ENCODE assay signal across 27 cellular contexts in the genomic region with DNA sequence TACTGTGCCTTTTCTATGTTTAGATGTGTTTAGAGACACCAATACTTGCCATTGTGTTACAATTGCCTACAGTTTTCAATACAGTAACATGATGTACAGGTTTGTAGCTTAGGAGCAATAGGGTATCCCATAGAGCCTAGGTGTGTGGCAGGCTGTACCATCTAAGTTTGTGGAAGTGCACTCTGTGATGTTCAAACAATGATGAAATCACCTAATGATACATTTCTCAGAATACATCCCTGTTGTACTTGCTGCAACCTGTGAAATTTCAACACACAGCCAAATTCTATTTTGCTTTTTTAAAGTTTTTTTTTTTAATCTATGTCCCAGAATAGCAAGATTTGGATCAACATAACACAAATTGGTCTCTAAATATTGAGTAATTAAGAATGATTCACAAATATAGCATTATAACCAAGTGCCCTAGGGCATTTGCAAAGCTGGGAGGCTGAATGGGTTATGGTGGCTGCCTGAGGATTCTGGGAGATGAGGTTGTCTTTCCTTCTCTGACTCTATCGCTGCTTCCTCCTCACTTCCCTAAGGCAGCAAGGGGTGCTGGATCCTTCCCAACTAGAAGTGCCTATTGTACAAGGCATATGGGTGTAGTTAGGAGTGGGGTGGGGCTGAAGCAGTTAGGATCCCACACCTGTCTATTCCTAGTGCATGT.
"Had no signal": no experiment of that assay in that cellular context is flagged by ENCODE, and none has a peak within 500 bp of the region (broad histone marks: within the 10 kb centered on the region; RNA-seq: fewer than 3 reads in every experiment).

No MANE protein-coding gene starts in this region.

- H3K4me3 ChIP-seq: gastroesophageal sphincter, lung, ovary, prostate gland, sigmoid colon, vagina had no signal

- H3K36me3 ChIP-seq: gastroesophageal sphincter, neutrophil, ovary, prostate gland, sigmoid colon, vagina had no signal

- DNase-seq: activated CD4-positive, alpha-beta T cell treated with anti-CD3 and anti-CD28 coated beads, Interleukin-2, amount 50 U/mL, for 1 hour; activated CD8-positive, alpha-beta T cell treated with anti-CD3 and anti-CD28 coated beads for 36 hours; activated naive CD4-positive, alpha-beta T cell; activated T-cell treated with anti-CD3 and anti-CD28 coated beads, Interleukin-2, amount 50 U/mL, for 48 hours; dermis blood vessel endothelial cell; effector CD4-positive, alpha-beta T cell; hypothalamus; immature natural killer cell; kidney; naive B cell; nephron progenitor cell; ovary; retina; sigmoid colon; small intestine; stimulated activated CD4-positive, alpha-beta T cell treated with anti-CD3 and anti-CD28 coated beads, Interleukin-1b, Interleukin-23, amount 100 ng/mL, for 48 hours; stimulated activated CD4-positive, alpha-beta T cell treated with anti-CD3 and anti-CD28 coated beads, Interleukin-4, amount 100 ng/mL, for 4 hours; stimulated activated CD8-positive, alpha-beta memory T cell treated with anti-CD3 and anti-CD28 coated beads, Interleukin-4, amount 100 ng/mL, for 48 hours; stimulated activated naive CD8-positive, alpha-beta T cell treated with anti-CD3 and anti-CD28 coated beads, Interleukin-15, amount 100 ng/mL, for 72 hours; substantia nigra; T-helper 2 cell had no signal

- H3K27me3 ChIP-seq: gastroesophageal sphincter, ovary, sigmoid colon, vagina had no signal

- H3K9me3 ChIP-seq: gastroesophageal sphincter, neutrophil, ovary, prostate gland, sigmoid colon, vagina had no signal

- H3K27ac ChIP-seq: gastroesophageal sphincter, neutrophil, ovary, prostate gland, sigmoid colon, vagina had no signal

- ATAC-seq: activated CD8-positive, alpha-beta T cell treated with anti-CD3 and anti-CD28 coated beads for 36 hours; activated naive CD4-positive, alpha-beta T cell treated with anti-CD3 and anti-CD28 coated beads, Interleukin-2, amount 50 U/mL, for 72 hours; gastroesophageal sphincter; stimulated activated naive CD8-positive, alpha-beta T cell treated with anti-CD3 and anti-CD28 coated beads, Interleukin-15, amount 100 ng/mL, for 72 hours had no signal

- H3K4me1 ChIP-seq: gastroesophageal sphincter, prostate gland, sigmoid colon, vagina had no signal
